In the genomic region with DNA sequence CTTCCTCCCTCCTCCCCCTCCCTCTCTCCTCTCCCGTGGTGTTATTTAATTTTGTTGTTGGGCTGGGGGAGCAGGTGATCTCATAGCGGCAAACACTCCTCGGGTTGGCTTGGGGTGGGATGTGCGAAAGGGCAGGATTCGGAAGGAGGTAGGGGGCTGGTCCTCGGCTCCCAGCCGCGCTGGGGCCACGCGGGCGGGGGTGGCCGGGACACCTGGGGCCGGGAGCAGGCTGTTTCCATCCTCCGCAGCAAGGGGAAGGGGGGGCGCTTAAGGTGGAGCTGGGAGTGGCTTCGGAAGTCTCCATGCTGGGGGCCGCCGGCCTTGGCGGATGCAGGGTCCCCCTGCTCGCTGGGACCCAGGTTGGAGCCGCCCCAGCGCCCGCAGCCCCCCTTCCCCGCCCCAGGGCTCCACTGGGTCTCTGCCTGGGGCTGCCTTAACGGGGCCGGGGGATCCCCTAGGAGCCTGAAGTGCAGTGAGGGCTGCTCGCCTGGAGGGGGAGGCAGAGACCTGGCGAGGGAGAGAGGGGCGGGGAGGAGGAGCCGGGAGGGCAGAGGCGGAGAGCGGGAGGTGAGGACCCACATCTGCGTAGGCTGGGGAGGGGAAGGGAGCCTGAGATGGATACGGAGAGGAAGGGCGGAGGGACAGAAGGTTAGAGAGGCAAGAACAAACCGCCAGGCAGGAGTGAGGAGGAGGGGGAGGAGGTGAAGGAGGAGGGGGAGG, we compare ENCODE assay signal across 8 cellular contexts. TPM values are rescaled to one million over a fixed set of nuclear protein-coding genes. Genes with fewer than 3 reads are reported as not detected.
DNase-seq lines count a peak whose midpoint lies in the region; ATAC-seq and TF ChIP-seq lines count a peak whose summit lies in the region.

No MANE protein-coding gene starts in this region.

- H3K4me3 ChIP-seq in AG10803 (ENCODE audit: low read length) (peak overlapping the region; percentile 50), lower lobe of right lung (peak overlapping the region; percentile 63)

- peak; percentile 73 for ATAC-seq in HG03521 (IDR thresholded peaks at IDR 0.05; ENCODE audit: unreplicated experiment)
- peak; percentile 94 to 95 for ATAC-seq in lower lobe of right lung

- DNase-seq in AG10803 (ENCODE audit: low read depth): peak; percentile 62
- DNase-seq in GM19238 (ENCODE audit: insufficient read length, low spot score): peak; percentile 93
- DNase-seq in NCI-H774 (lab: John Stamatoyannopoulos, UW): peak; percentile 86
- DNase-seq in activated CD4-positive, alpha-beta T cell treated with anti-CD3 and anti-CD28 coated beads, Interleukin-2, amount 50 U/mL, for 4 hours: peak; percentile 91 to 92
- peak; percentile 89 for DNase-seq in dermis blood vessel endothelial cell
- peak; percentile 90 for DNase-seq in lower lobe of right lung
- DNase-seq in stimulated activated CD4-positive, alpha-beta T cell treated with anti-CD3 and anti-CD28 coated beads, TNF-alpha, amount 100 ng/mL, for 1 hour (ENCODE audit: low read depth in 3 of 3, low spot score in 1 of 3): peak; percentile 76 to 85 (median 85)

- H3K27me3 ChIP-seq in lower lobe of right lung (ENCODE audit: low read depth): no peaks in the 10 kb centered on the region

- peaks cover 19% of the 10 kb centered on the region for H3K4me1 ChIP-seq in lower lobe of right lung

- intact Hi-C loops in lower lobe of right lung (cut with DNase I): no loop called here

- TF ChIP-seq CTCF in AG10803 (conservative IDR thresholded peaks at IDR 0.05; ENCODE audit: low read length): peak; percentile 66
- peak; percentile 85 for TF ChIP-seq CTCF in lower lobe of right lung (IDR thresholded peaks at IDR 0.05)

- H3K36me3 ChIP-seq in lower lobe of right lung: no peaks in the 10 kb centered on the region

- no peaks in the 10 kb centered on the region for H3K9me3 ChIP-seq in lower lobe of right lung

- H3K27ac ChIP-seq in lower lobe of right lung: peak overlapping the region; percentile 83

RNA-seq across cellular contexts. Expression of a gene that starts 0.4 kb away (rescaled TPM):
- total RNA-seq in dermis blood vessel endothelial cell (1.7 and 4.8 TPM in 2 replicates), lower lobe of right lung (7.8 TPM)

RNA-seq across cellular contexts. Expression of a gene that starts 9.2 kb away (rescaled TPM):
- total RNA-seq in dermis blood vessel endothelial cell (1.6 and 3.1 TPM in 2 replicates), lower lobe of right lung (17.7 TPM)

RNA-seq across cellular contexts. Expression of a gene that starts 26.5 kb away (rescaled TPM):
- total RNA-seq in dermis blood vessel endothelial cell: 0.05 TPM in 1 of 2 replicates, not detected in the other
- total RNA-seq in lower lobe of right lung: 0.24 TPM

RNA-seq across cellular contexts. Expression of a gene that starts 27.0 kb away (rescaled TPM):
- total RNA-seq in dermis blood vessel endothelial cell (8.8 and 12.6 TPM in 2 replicates), lower lobe of right lung (23.8 TPM)

RNA-seq across cellular contexts. Expression of a gene that starts 27.4 kb away (rescaled TPM):
- total RNA-seq in dermis blood vessel endothelial cell (1,626 and 2,230 TPM in 2 replicates), lower lobe of right lung (997 TPM)

Comparison
In these comparisons a context has a peak if more than half of its experiments do, and no peak if none do; other contexts are left out.
1. Peak in every context shown above with its lines: DNase-seq, ATAC-seq, H3K4me3 ChIP-seq and H3K27ac ChIP-seq.